Comparison of ENCODE assay signal across 12 cellular contexts in genomic region chr18:55488473-55488872, GRCh38.
DNase-seq lines count a peak whose midpoint lies in the region; ATAC-seq and TF ChIP-seq lines count a peak whose summit lies in the region.
"Had no signal": no experiment of that assay in that cellular context is flagged by ENCODE, and none has a peak within 500 bp of the region (broad histone marks: within the 10 kb centered on the region; RNA-seq: fewer than 3 reads in every experiment).

No MANE protein-coding gene starts in this region.

- peaks cover 100% of the 10 kb centered on the region for H4K20me1 ChIP-seq in OCI-LY3 (ENCODE audit: insufficient read depth, low read length)

- H3K27ac ChIP-seq in OCI-LY3 (ENCODE audit: low read length) (no peak overlapping the region), iPS-20b (ENCODE audit: low read length) (no peak overlapping the region)
- H3K27ac ChIP-seq: esophagus squamous epithelium had no signal

- no peaks in the 10 kb centered on the region for H3K9me3 ChIP-seq in ES-I3 (ENCODE audit: control insufficient read depth, insufficient read depth, low read length)
- H3K9me3 ChIP-seq in OCI-LY3 (ENCODE audit: insufficient read depth, low read length): no peaks in the 10 kb centered on the region
- H3K9me3 ChIP-seq in iPS-20b (ENCODE audit: insufficient read depth, low read depth, low read length): no peaks in the 10 kb centered on the region
- H3K9me3 ChIP-seq: esophagus squamous epithelium had no signal

- H3K4me2 ChIP-seq in OCI-LY3 (ENCODE audit: low read length): peak overlapping the region; percentile 47; the same call in 1 of the 2 replicates

- H3K4me3 ChIP-seq in OCI-LY3 (ENCODE audit: low read length): no peak overlapping the region
- H3K4me3 ChIP-seq in iPS-20b (ENCODE audit: low read length): peak overlapping the region; percentile 30; the same call in 1 of the 2 replicates
- H3K4me3 ChIP-seq: esophagus squamous epithelium had no signal

- no peak for TF ChIP-seq CTCF in OCI-LY3 (IDR thresholded peaks at IDR 0.05; ENCODE audit: low read depth, low read length)

- H3K9ac ChIP-seq in ES-I3 (ENCODE audit: low read depth, low read length) (peak overlapping the region; percentile 23; the same call in 1 of the 2 replicates), OCI-LY3 (ENCODE audit: low read length) (no peak overlapping the region), iPS-20b (ENCODE audit: low read depth, low read length) (no peak overlapping the region)

- intact Hi-C loops in posterior vena cava (cut with DNase I): no loop called here

- ATAC-seq in GM18505 (IDR thresholded peaks at IDR 0.05; ENCODE audit: unreplicated experiment): no peak

- H3K36me3 ChIP-seq in ES-I3 (ENCODE audit: insufficient read depth, low read length) (no peaks in the 10 kb centered on the region), OCI-LY3 (replicated peaks; ENCODE audit: low read depth, low read length) (peaks cover 78% of the 10 kb centered on the region), iPS-20b (ENCODE audit: insufficient read depth, low read depth, low read length) (no peaks in the 10 kb centered on the region)
- H3K36me3 ChIP-seq: esophagus squamous epithelium had no signal

- TF ChIP-seq POLR2A in GM18505 (IDR thresholded peaks at IDR 0.05; ENCODE audit: borderline replicate concordance, extremely low read depth, insufficient read depth, insufficient read length): no peak

- DNase-seq in NAMALWA (ENCODE audit: low spot score): peak; percentile 21
- no peak for DNase-seq in NOMO-1 (lab: John Stamatoyannopoulos, UW; ENCODE audit: unreplicated experiment in 2 of 2)
- no peak for DNase-seq in activated T-cell treated with anti-CD3 and anti-CD28 coated beads, Interleukin-2, amount 50 U/mL, for 1 hour
- DNase-seq in posterior vena cava (ENCODE audit: low spot score): no peak
- DNase-seq: anterior cingulate cortex, cortex of kidney, esophagus squamous epithelium, NCI-H2171 had no signal

- no peaks in the 10 kb centered on the region for H3K27me3 ChIP-seq in OCI-LY3 (ENCODE audit: low read depth, low read length)
- H3K27me3 ChIP-seq in iPS-20b (ENCODE audit: insufficient read depth, low read length): no peaks in the 10 kb centered on the region
- H3K27me3 ChIP-seq: esophagus squamous epithelium had no signal

- H3K4me1 ChIP-seq in ES-I3 (ENCODE audit: insufficient read depth, low read length) (peaks cover 37% of the 10 kb centered on the region), OCI-LY3 (ENCODE audit: low read length) (peaks cover 86% of the 10 kb centered on the region), iPS-20b (ENCODE audit: insufficient read depth, low read length) (peaks cover 39% of the 10 kb centered on the region; the same call in 1 of the 2 replicates)

- peaks cover 100% of the 10 kb centered on the region for H3K79me2 ChIP-seq in OCI-LY3 (ENCODE audit: low read length)

- no peak overlapping the region for H2AFZ ChIP-seq in OCI-LY3 (ENCODE audit: low read depth, low read length)
